1 cellular context compared by ENCODE assay signal in the genomic region with DNA sequence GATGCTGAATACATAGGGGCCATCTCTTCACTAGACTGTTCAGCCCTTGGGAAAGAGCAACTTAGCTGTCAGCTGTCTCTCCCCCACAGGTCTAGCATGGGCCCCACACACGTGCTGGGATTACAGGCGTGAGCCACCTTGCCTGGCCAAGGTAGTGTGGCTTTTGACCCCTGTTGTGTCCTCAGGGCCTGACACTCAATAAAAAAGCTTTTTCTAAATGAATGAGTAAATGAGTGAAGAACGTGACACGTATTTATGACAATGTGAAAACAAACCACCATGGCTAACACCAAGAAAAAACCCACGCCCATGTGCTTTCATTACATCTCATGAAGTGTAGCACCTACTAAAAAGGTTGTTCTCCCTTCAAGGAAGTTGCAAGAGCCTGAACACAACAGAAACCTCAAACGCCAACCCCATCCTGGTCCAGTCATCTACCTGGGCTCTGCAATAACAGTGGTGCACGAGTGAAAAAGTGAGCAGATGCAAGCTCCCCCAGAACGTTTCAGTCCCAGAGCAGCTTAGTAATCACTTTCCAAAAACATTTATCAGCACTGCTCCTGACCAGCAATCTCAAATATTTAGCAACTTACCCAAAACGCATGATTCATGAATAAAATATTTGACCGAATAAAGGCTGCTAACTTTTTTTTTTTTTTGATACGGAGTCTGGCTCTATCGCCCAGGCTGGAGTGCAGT.
TF ChIP-seq lines count a peak whose summit lies in the region.

No MANE protein-coding gene starts in this region.

TF ChIP-seq in HepG2, 621 proteins besides CTCF, POLR2A, EP300 and RAD21:
- TF ChIP-seq ELF4 (CRISPR knock-in tag; IDR thresholded peaks at IDR 0.05; ENCODE audit: borderline replicate concordance) (no peak), SATB2 (CRISPR knock-in tag; IDR thresholded peaks at IDR 0.05) (no peak), GTF2F1 (IDR thresholded peaks at IDR 0.05; ENCODE audit: low read length) (no peak), ZMYM3 (CRISPR knock-in tag; IDR thresholded peaks at IDR 0.05) (no peak), ZNF468 (CRISPR knock-in tag; IDR thresholded peaks at IDR 0.05) (no peak), SETDB1 (CRISPR knock-in tag; IDR thresholded peaks at IDR 0.05; ENCODE audit: borderline replicate concordance) (no peak), ZNF275 (CRISPR knock-in tag; IDR thresholded peaks at IDR 0.05; ENCODE audit: borderline replicate concordance) (no peak), JDP2 (CRISPR knock-in tag; IDR thresholded peaks at IDR 0.05; ENCODE audit: borderline replicate concordance) (no peak), ZNF335 (CRISPR knock-in tag; IDR thresholded peaks at IDR 0.05) (no peak), RFX5 (IDR thresholded peaks at IDR 0.05; ENCODE audit: low read depth, low read length) (no peak), ZSCAN22 (CRISPR knock-in tag; IDR thresholded peaks at IDR 0.05) (no peak), MLXIP (CRISPR knock-in tag; IDR thresholded peaks at IDR 0.05; ENCODE audit: borderline replicate concordance) (no peak), CEBPG (CRISPR knock-in tag; IDR thresholded peaks at IDR 0.05) (no peak), ZNF143 (CRISPR knock-in tag; IDR thresholded peaks at IDR 0.05) (no peak), ZBTB8A (CRISPR knock-in tag; IDR thresholded peaks at IDR 0.05; ENCODE audit: borderline replicate concordance, low read depth) (no peak)
- TF ChIP-seq, protein P1, sequence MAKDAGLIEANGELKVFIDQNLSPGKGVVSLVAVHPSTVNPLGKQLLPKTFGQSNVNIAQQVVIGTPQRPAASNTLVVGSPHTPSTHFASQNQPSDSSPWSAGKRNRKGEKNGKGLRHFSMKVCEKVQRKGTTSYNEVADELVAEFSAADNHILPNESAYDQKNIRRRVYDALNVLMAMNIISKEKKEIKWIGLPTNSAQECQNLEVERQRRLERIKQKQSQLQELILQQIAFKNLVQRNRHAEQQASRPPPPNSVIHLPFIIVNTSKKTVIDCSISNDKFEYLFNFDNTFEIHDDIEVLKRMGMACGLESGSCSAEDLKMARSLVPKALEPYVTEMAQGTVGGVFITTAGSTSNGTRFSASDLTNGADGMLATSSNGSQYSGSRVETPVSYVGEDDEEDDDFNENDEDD (CRISPR knock-in tag; IDR thresholded peaks at IDR 0.05; ENCODE audit: borderline replicate concordance) = no peak
- TF ChIP-seq, protein P2, sequence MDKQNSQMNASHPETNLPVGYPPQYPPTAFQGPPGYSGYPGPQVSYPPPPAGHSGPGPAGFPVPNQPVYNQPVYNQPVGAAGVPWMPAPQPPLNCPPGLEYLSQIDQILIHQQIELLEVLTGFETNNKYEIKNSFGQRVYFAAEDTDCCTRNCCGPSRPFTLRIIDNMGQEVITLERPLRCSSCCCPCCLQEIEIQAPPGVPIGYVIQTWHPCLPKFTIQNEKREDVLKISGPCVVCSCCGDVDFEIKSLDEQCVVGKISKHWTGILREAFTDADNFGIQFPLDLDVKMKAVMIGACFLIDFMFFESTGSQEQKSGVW (CRISPR knock-in tag; IDR thresholded peaks at IDR 0.05; ENCODE audit: borderline replicate concordance) = no peak
- TF ChIP-seq, protein P3, sequence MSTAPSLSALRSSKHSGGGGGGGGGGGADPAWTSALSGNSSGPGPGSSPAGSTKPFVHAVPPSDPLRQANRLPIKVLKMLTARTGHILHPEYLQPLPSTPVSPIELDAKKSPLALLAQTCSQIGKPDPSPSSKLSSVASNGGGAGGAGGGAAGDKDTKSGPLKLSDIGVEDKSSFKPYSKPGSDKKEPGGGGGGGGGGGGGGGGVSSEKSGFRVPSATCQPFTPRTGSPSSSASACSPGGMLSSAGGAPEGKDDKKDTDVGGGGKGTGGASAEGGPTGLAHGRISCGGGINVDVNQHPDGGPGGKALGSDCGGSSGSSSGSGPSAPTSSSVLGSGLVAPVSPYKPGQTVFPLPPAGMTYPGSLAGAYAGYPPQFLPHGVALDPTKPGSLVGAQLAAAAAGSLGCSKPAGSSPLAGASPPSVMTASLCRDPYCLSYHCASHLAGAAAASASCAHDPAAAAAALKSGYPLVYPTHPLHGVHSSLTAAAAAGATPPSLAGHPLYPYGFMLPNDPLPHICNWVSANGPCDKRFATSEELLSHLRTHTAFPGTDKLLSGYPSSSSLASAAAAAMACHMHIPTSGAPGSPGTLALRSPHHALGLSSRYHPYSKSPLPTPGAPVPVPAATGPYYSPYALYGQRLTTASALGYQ (CRISPR knock-in tag; IDR thresholded peaks at IDR 0.05) = no peak
- TF ChIP-seq, protein P4, sequence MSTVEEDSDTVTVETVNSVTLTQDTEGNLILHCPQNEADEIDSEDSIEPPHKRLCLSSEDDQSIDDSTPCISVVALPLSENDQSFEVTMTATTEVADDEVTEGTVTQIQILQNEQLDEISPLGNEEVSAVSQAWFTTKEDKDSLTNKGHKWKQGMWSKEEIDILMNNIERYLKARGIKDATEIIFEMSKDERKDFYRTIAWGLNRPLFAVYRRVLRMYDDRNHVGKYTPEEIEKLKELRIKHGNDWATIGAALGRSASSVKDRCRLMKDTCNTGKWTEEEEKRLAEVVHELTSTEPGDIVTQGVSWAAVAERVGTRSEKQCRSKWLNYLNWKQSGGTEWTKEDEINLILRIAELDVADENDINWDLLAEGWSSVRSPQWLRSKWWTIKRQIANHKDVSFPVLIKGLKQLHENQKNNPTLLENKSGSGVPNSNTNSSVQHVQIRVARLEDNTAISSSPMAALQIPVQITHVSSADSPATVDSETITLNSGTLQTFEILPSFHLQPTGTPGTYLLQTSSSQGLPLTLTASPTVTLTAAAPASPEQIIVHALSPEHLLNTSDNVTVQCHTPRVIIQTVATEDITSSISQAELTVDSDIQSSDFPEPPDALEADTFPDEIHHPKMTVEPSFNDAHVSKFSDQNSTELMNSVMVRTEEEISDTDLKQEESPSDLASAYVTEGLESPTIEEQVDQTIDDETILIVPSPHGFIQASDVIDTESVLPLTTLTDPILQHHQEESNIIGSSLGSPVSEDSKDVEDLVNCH (CRISPR knock-in tag; IDR thresholded peaks at IDR 0.05) = no peak
